In the genomic region with DNA sequence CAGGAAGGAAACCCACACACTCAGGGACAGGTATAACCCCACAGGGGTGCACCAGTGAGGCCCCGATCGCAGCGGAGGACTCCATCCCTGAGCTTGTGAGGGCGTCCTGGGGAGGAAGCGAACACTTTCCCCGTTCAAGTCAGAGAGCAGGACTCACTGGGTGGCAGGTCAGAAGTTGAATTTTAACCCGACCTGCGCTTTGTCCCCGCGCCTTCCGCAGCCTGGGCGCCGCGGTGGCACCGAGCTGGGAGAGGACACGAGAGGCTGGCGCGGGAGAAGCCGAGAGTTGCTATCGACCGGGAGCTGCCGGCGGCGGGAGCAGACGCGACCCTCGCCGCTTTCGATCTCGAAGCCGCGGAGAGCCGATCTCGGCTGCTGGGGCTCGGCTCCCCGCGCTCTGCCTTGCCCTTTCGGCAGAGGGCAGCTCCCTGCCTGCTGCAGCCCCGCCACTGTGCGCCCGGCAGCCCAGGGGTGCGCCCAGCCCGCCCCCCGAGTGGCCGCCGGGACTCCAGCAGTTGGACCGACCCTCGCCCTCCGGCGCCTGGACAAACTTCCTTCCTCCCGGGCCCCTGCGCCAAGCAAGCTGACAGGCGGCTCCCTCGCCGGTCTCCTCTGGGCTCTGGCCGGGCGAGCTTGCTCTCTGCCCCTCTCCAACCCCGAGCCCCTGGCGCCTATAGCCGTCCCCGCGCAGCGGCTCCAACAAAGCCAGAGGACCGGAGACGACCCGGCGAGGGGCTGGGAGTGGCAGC, we compare ENCODE assay signal across 8 cellular contexts. TPM values are rescaled to one million over a fixed set of nuclear protein-coding genes. Genes with fewer than 3 reads are reported as not detected.
DNase-seq lines count a peak whose midpoint lies in the region; ATAC-seq and TF ChIP-seq lines count a peak whose summit lies in the region.

No MANE protein-coding gene starts in this region.

- H3K36me3 ChIP-seq in Caco-2 (ENCODE audit: control insufficient read depth, insufficient read depth, low read length) (no peaks in the 10 kb centered on the region), Panc1 (ENCODE audit: control insufficient read depth, insufficient read depth, low read length) (no peaks in the 10 kb centered on the region), esophagus muscularis mucosa (no peaks in the 10 kb centered on the region), aorta (ENCODE audit: control insufficient read depth in 1 of 2, insufficient read depth in 2 of 2, low read length in 1 of 2) (no peaks in the 10 kb centered on the region)

- no peaks in the 10 kb centered on the region for H3K27me3 ChIP-seq in Caco-2 (replicated peaks; ENCODE audit: control insufficient read depth, insufficient read depth, low read length)
- H3K27me3 ChIP-seq in Panc1 (ENCODE audit: control insufficient read depth, insufficient read depth, low read length): peaks cover 22% of the 10 kb centered on the region
- H3K27me3 ChIP-seq in esophagus muscularis mucosa: peaks cover 0 to 17% (median 0%) of the 10 kb centered on the region in 4 donors
- H3K27me3 ChIP-seq in aorta (ENCODE audit: control insufficient read depth in 1 of 2, insufficient read depth in 2 of 2, low read length in 1 of 2): no peaks in the 10 kb centered on the region

- DNase-seq in Caco-2 (peak; percentile 42 to 58), Panc1 (ENCODE audit: low read depth, low spot score) (no peak), esophagus muscularis mucosa (ENCODE audit: extremely low spot score) (no peak), mucosa of gallbladder (ENCODE audit: low spot score) (peak; percentile 57), aorta (peak; percentile 50 to 81), RKO (ENCODE audit: low spot score) (no peak)

- TF ChIP-seq POLR2A in GM19099 (IDR thresholded peaks at IDR 0.05; ENCODE audit: extremely low read depth, insufficient read length, low read depth) (peak; percentile 45), esophagus muscularis mucosa (IDR thresholded peaks at IDR 0.05; ENCODE audit: low read depth) (no peak)

- H3K27ac ChIP-seq in Panc1 (ENCODE audit: low read length): no peak overlapping the region
- H3K27ac ChIP-seq in esophagus muscularis mucosa (replicated peaks in 1 of 4): peak overlapping the region; percentile 71 to 83 (median 80)
- no peak overlapping the region for H3K27ac ChIP-seq in aorta (ENCODE audit: low read depth in 1 of 2, low read length in 2 of 2)

- 0% methylated on average over 5 of the region's 67 CpGs for WGBS in esophagus muscularis mucosa
- WGBS in aorta, 2 donors: 1% methylated on average over 59 to 67 of the region's 67 CpGs

- CTCF ChIA-PET in Caco-2 (lab: Charles Lee) (interaction anchor here (0.6 to 0.8 kb wide), 3 partner anchors 13 to 321 kb away, joined by 3 read pairs; no protein-coding TSS in a partner anchor), Panc1 (lab: Charles Lee) (no interaction called here)

- peak overlapping the region; percentile 69 for H3K27ac Mint-ChIP-seq in Caco-2 (ENCODE audit: unreplicated experiment)

- no peaks in the 10 kb centered on the region for H3K9me3 Mint-ChIP-seq in Caco-2 (ENCODE audit: unreplicated experiment)

- peak; percentile 43 for ATAC-seq in HG03097 (IDR thresholded peaks at IDR 0.05; ENCODE audit: low FRiP score, unreplicated experiment)
- ATAC-seq in Panc1: peak; percentile 86
- ATAC-seq in aorta (ENCODE audit: low FRiP score): peak; percentile 83

- H3K36me3 Mint-ChIP-seq in Caco-2 (ENCODE audit: insufficient read depth, unreplicated experiment): peaks cover 5% of the 10 kb centered on the region

- intact Hi-C loops in Caco-2 (cut with micrococcal nuclease; ENCODE audit: unreplicated experiment) (loop anchor here (1.0 to 5.0 kb wide), 5 partner anchors 11 to 320 kb away; no protein-coding TSS in a partner anchor), Panc1 (cut with micrococcal nuclease; ENCODE audit: unreplicated experiment) (no loop called here), esophagus muscularis mucosa (cut with DNase I) (no loop called here), aorta (cut with DNase I) (no loop called here)

- H3K4me3 ChIP-seq in Caco-2 (ENCODE audit: low read depth, low read length) (peak overlapping the region; percentile 84), Panc1 (ENCODE audit: low read depth in 2 of 2, low read length in 2 of 2) (peak overlapping the region; percentile 37 to 54), esophagus muscularis mucosa (peak overlapping the region; percentile 69 to 85 (median 83)), aorta (ENCODE audit: low read length in 2 of 2) (peak overlapping the region; percentile 20 to 71)

- POLR2A ChIA-PET in Caco-2 (lab: Charles Lee): no interaction called here
- POLR2A ChIA-PET in Panc1 (lab: Charles Lee): no interaction called here

- H3K9me3 ChIP-seq in Caco-2: no peaks in the 10 kb centered on the region
- no peaks in the 10 kb centered on the region for H3K9me3 ChIP-seq in Panc1 (ENCODE audit: control insufficient read depth, insufficient read depth, low read depth, low read length)
- no peaks in the 10 kb centered on the region for H3K9me3 ChIP-seq in esophagus muscularis mucosa
- no peaks in the 10 kb centered on the region for H3K9me3 ChIP-seq in aorta (ENCODE audit: control insufficient read depth, low read length)

- peak in 1 of 2 experiments; percentile 3 for TF ChIP-seq CTCF in Caco-2 (IDR thresholded peaks at IDR 0.05; ENCODE audit: insufficient read depth in 1 of 2, low read depth in 1 of 2, low read length in 1 of 2, severe bottlenecking in 1 of 2, unreplicated experiment in 1 of 2)
- no peak for TF ChIP-seq CTCF in Panc1 (IDR thresholded peaks at IDR 0.05)
- no peak for TF ChIP-seq CTCF in esophagus muscularis mucosa (IDR thresholded peaks at IDR 0.05)

- H3K4me3 Mint-ChIP-seq in Caco-2 (ENCODE audit: unreplicated experiment): peak overlapping the region; percentile 86

- BruUV-seq in Caco-2 (replicated peaks; lab: Mats Ljungman, UMichigan) (no TSS peak), Panc1 (replicated peaks; lab: Mats Ljungman, UMichigan) (no TSS peak)

- TF ChIP-seq EP300 in esophagus muscularis mucosa (IDR thresholded peaks at IDR 0.05): no peak

- H3K4me1 ChIP-seq in Caco-2: no peaks in the 10 kb centered on the region
- no peaks in the 10 kb centered on the region; the same call in 1 of the 2 replicates for H3K4me1 ChIP-seq in Panc1 (ENCODE audit: control insufficient read depth, insufficient read depth, low read length)
- peaks cover 0 to 23% (median 19%) of the 10 kb centered on the region in 4 donors for H3K4me1 ChIP-seq in esophagus muscularis mucosa
- H3K4me1 ChIP-seq in aorta (ENCODE audit: control insufficient read depth in 1 of 2, insufficient read depth in 2 of 2, low read length in 2 of 2): no peaks in the 10 kb centered on the region

- H3K27me3 Mint-ChIP-seq in Caco-2 (ENCODE audit: insufficient read depth, unreplicated experiment): peaks cover 2% of the 10 kb centered on the region

- H3K4me1 Mint-ChIP-seq in Caco-2 (ENCODE audit: low read depth, unreplicated experiment): peaks cover 7% of the 10 kb centered on the region

- in situ Hi-C loops in Panc1 (cut with HindIII; ENCODE audit: low pct_unique_long_range_greater_than_20kb, low sequenced_read_pairs): no loop called here

RNA-seq across cellular contexts. Expression of a gene that starts 0.9 kb away (rescaled TPM):
- total RNA-seq in Caco-2 (2022) (16.2 and 16.4 TPM in 2 replicates), Panc1 (2021; ENCODE audit: unreplicated experiment) (not detected), esophagus muscularis mucosa (1 to 10 TPM; 5.3 to 9.3 (median 5.6) TPM), mucosa of gallbladder (25.4 TPM), aorta (1 to 10 TPM; 5.7 to 5.8 TPM)
- not detected for polyA plus RNA-seq in Panc1 (2012; ENCODE audit: insufficient read length)
- 1 to 10 TPM in 1 of 2 donors, under 1 TPM in 1; 0.08 to 1.4 TPM for polyA plus RNA-seq in aorta

Comparison
In these comparisons a context has a peak if more than half of its experiments do, and no peak if none do; other contexts are left out.
1. DNase-seq: peak in Caco-2 (2 of 2), mucosa of gallbladder (single experiment) and aorta (2 of 2); none in Panc1 (single experiment), esophagus muscularis mucosa (single experiment) and RKO (single experiment).
2. H3K27ac ChIP-seq: peak in esophagus muscularis mucosa (4 of 4); none in Panc1 (single experiment) and aorta (0 of 2).
3. Peak in every context shown above with its lines, with median percentiles within 50 percentile points of each other: H3K4me3 ChIP-seq and ATAC-seq.